ENCODE assay signal across 1 cellular context in the genomic region with DNA sequence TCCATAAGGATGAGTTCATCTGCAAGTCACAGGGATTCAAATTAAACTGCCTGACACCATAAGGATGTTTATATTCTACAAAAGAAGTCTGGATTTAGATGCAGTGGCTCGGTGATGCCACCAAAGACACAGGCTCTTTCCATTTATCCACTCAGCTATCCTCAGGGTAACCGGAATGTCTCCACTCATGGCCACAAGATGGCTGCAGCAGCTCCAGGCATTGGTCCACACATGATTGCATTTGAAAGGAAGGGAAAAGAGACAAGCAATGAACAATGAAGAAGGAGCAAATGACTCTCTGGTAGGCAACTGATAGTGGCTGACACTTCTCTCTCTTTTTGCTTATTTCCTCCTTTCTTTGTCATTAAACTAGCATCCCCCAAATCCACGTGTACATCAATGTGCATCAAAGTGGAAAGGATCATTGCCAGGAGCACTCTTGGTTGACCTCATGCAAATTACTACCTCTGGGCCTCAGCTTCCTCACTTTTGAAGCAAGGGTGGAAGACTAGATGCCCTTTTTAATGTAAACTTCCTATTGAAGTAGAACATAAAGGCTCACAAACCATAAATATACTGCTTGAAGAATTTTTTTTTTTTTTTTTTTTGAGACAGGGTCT.
TF ChIP-seq lines count a peak whose summit lies in the region.

No MANE protein-coding gene starts in this region.

TF ChIP-seq in H1, 55 proteins besides CTCF, POLR2A, EP300 and RAD21:
- TF ChIP-seq FOSL1 (IDR thresholded peaks at IDR 0.05; ENCODE audit: insufficient read depth, low read depth, low read length) (no peak), KDM5A (IDR thresholded peaks at IDR 0.05; ENCODE audit: low read length) (no peak), YY1 (IDR thresholded peaks at IDR 0.05; ENCODE audit: low read depth, low read length) (peak; percentile 37; the same call in 1 of the 2 replicates)
